ENCODE assay signal across 13 cellular contexts in genomic region chr1:184469391-184469790, GRCh38.
"Had no signal": no experiment of that assay in that cellular context is flagged by ENCODE, and none has a peak within 500 bp of the region (broad histone marks: within the 10 kb centered on the region; RNA-seq: fewer than 3 reads in every experiment).

No MANE protein-coding gene starts in this region.

- H3K27ac ChIP-seq: esophagus squamous epithelium, foreskin keratinocyte, hepatocyte, ovary, right atrium auricular region had no signal

- H3K4me3 Mint-ChIP-seq: dendritic cell treated with granulocyte-macrophage colony-stimulating factor and Interleukin-4, amounts not matched to agents 40 ng/mL and 50 ng/mL, for 4 days; naive thymus-derived CD4-positive, alpha-beta T cell had no signal

- H3K27ac Mint-ChIP-seq: dendritic cell treated with granulocyte-macrophage colony-stimulating factor and Interleukin-4, amounts not matched to agents 40 ng/mL and 50 ng/mL, for 4 days; naive thymus-derived CD4-positive, alpha-beta T cell had no signal

- DNase-seq: esophagus squamous epithelium; foreskin keratinocyte; head of caudate nucleus; mesendoderm; naive thymus-derived CD4-positive, alpha-beta T cell; ovary; small intestine; stimulated activated CD4-positive, alpha-beta T cell treated with anti-CD3 and anti-CD28 coated beads, Interleukin-12 subunit alpha, Interleukin-12 subunit beta, amount 100 ng/mL, for 4 hours; stimulated activated naive CD4-positive, alpha-beta T cell; trophoblast cell had no signal

- H3K36me3 ChIP-seq: esophagus squamous epithelium, ovary, right atrium auricular region had no signal

- H3K4me2 ChIP-seq: hepatocyte had no signal

- H3K36me3 Mint-ChIP-seq: naive thymus-derived CD4-positive, alpha-beta T cell had no signal

- H3K27me3 Mint-ChIP-seq: dendritic cell treated with granulocyte-macrophage colony-stimulating factor and Interleukin-4, amounts not matched to agents 40 ng/mL and 50 ng/mL, for 4 days had no signal

- H3K4me1 ChIP-seq: foreskin keratinocyte had no signal

- H3K4me3 ChIP-seq: esophagus squamous epithelium, hepatocyte, ovary, right atrium auricular region had no signal

- H2AFZ ChIP-seq: hepatocyte had no signal

- H3K27me3 ChIP-seq: esophagus squamous epithelium, foreskin keratinocyte, hepatocyte, ovary, right atrium auricular region had no signal

- H3K4me1 Mint-ChIP-seq: naive thymus-derived CD4-positive, alpha-beta T cell had no signal

- H3K9me3 ChIP-seq: esophagus squamous epithelium, ovary had no signal
